In genomic region chr12:26108915-26109314, GRCh38 we compare ENCODE assay signal across 15 cellular contexts. TPM values are rescaled to one million over a fixed set of nuclear protein-coding genes. Genes with fewer than 3 reads are reported as not detected.
DNase-seq lines count a peak whose midpoint lies in the region; ATAC-seq, FAIRE-seq and TF ChIP-seq lines count a peak whose summit lies in the region.
"Had no signal": no experiment of that assay in that cellular context is flagged by ENCODE, and none has a peak within 500 bp of the region (broad histone marks: within the 10 kb centered on the region; RNA-seq: fewer than 3 reads in every experiment).

No MANE protein-coding gene starts in this region.

- H3K9me3 Mint-ChIP-seq in effector memory CD8-positive, alpha-beta T cell = no peaks in the 10 kb centered on the region
- H3K9me3 Mint-ChIP-seq: CD14-positive monocyte had no signal

- ATAC-seq in heart left ventricle (no peak), Right ventricle myocardium superior (ENCODE audit: poor library complexity) (no peak), psoas muscle (peak; percentile 50 to 80 (median 68))
- ATAC-seq in effector memory CD8-positive, alpha-beta T cell (replicated peaks) = no peak
- ATAC-seq: PC-3 had no signal

- no peak overlapping the region for H3K9ac ChIP-seq in H1 (replicated peaks in 1 of 4; ENCODE audit: extremely low read depth in 1 of 4, low read depth in 3 of 4, low read length in 3 of 4)

- H2AK5ac ChIP-seq in H1 (ENCODE audit: low read depth, low read length) = no peak overlapping the region

- peak overlapping the region; percentile 74; the same call in 1 of the 2 replicates for H2AFZ ChIP-seq in H1 (ENCODE audit: low read length)

- H2BK120ac ChIP-seq in H1 (replicated peaks; ENCODE audit: low read depth, low read length) = no peak overlapping the region

- no peak overlapping the region for H3K14ac ChIP-seq in H1 (ENCODE audit: insufficient read length)

- TF ChIP-seq RAD21 in H1 (IDR thresholded peaks at IDR 0.05 in 1 of 2, conservative IDR thresholded peaks at IDR 0.05 in 1 of 2; ENCODE audit: low read depth in 2 of 2, low read length in 2 of 2) = no peak

- H4K8ac ChIP-seq in H1 (ENCODE audit: extremely low read depth, insufficient read depth, low read length) = no peak overlapping the region

- H3K9me3 ChIP-seq in heart left ventricle (no peaks in the 10 kb centered on the region), H1 (ENCODE audit: insufficient read depth in 2 of 2, low read depth in 1 of 2, low read length in 1 of 2) (no peaks in the 10 kb centered on the region), psoas muscle (no peaks in the 10 kb centered on the region), tibial artery (no peaks in the 10 kb centered on the region), testis (no peaks in the 10 kb centered on the region)
- H3K9me3 ChIP-seq: Caco-2 had no signal

- no peak overlapping the region for H3K23ac ChIP-seq in H1 (ENCODE audit: insufficient read length)

- 0 out of 4 replicates have a peak overlapping the region, but pooled peaks of 1 of the 2 experiments have one; percentile 16 for H3K4me2 ChIP-seq in H1 (ENCODE audit: insufficient read depth in 1 of 2, low read depth in 2 of 2, low read length in 2 of 2)

- no peaks in the 10 kb centered on the region for H4K20me1 ChIP-seq in H1 (replicated peaks in 1 of 2; ENCODE audit: control insufficient read depth in 1 of 2, insufficient read depth in 2 of 2, low read length in 2 of 2)

- H3K36me3 ChIP-seq in heart left ventricle = no peaks in the 10 kb centered on the region
- H3K36me3 ChIP-seq in H1 (ENCODE audit: control insufficient read depth in 2 of 4, insufficient read depth in 4 of 4, low read length in 3 of 4) = no peaks in the 10 kb centered on the region
- H3K36me3 ChIP-seq in psoas muscle (ENCODE audit: insufficient read depth in 1 of 2, low read depth in 1 of 2) = no peaks in the 10 kb centered on the region
- H3K36me3 ChIP-seq in tibial artery = no peaks in the 10 kb centered on the region
- no peaks in the 10 kb centered on the region for H3K36me3 ChIP-seq in testis (ENCODE audit: low read depth, missing control alignments)

- H3K36me3 Mint-ChIP-seq in effector memory CD8-positive, alpha-beta T cell (ENCODE audit: insufficient read depth) = no peaks in the 10 kb centered on the region
- H3K36me3 Mint-ChIP-seq: CD14-positive monocyte had no signal

- H4K91ac ChIP-seq in H1 (replicated peaks; ENCODE audit: insufficient read length, low read length) = no peak overlapping the region

- CTCF ChIA-PET in H1 (lab: Charles Lee; ENCODE audit: partially characterized antibody) = interaction anchor here (0.5 to 1.5 kb wide), 6 partner anchors 13 to 295 kb away, joined by 3 to 5 read pairs (median 4); no protein-coding TSS in a partner anchor

- no peaks in the 10 kb centered on the region for H3K79me2 ChIP-seq in H1 (ENCODE audit: control insufficient read depth in 1 of 2, insufficient read depth in 2 of 2, low read length in 2 of 2)

- no peaks in the 10 kb centered on the region for H3K79me1 ChIP-seq in H1 (ENCODE audit: low read depth, low read length)

- TF ChIP-seq POLR2A in heart left ventricle (IDR thresholded peaks at IDR 0.05) (no peak), H1 (IDR thresholded peaks at IDR 0.05; ENCODE audit: control extremely low read depth in 1 of 2, low read depth in 2 of 2, low read length in 2 of 2) (no peak), testis (IDR thresholded peaks at IDR 0.05) (no peak)

- H3K27ac ChIP-seq in heart left ventricle (peak overlapping the region in 7 of 12 donors; percentile 5 to 70 (median 53)), H1 (ENCODE audit: low read depth, low read length) (no peak overlapping the region), psoas muscle (peak overlapping the region; percentile 90), tibial artery (peak overlapping the region; percentile 27 to 51), testis (no peak overlapping the region)

- POLR2A ChIA-PET in H1 (lab: Charles Lee; ENCODE audit: partially characterized antibody) = no interaction called here

- H2BK12ac ChIP-seq in H1 (ENCODE audit: low read depth, low read length) = no peak overlapping the region

- peaks cover 44 to 62% of the 10 kb centered on the region in 2 donors for H3K27me3 Mint-ChIP-seq in effector memory CD8-positive, alpha-beta T cell

- no peak for DNase-seq in heart left ventricle
- DNase-seq in Right ventricle myocardium superior = no peak
- no peak for DNase-seq in H1 (ENCODE audit: low read depth in 1 of 2, low spot score in 2 of 2)
- no peak for DNase-seq in psoas muscle
- DNase-seq in tibial artery = no peak
- no peak for DNase-seq in NCI-H345 treated with DMSO at 0.1 percent for 48 hours (lab: John Stamatoyannopoulos, UW; ENCODE audit: unreplicated experiment)
- no peak for DNase-seq in testis
- DNase-seq in effector memory CD8-positive, alpha-beta T cell = no peak
- DNase-seq: Caco-2, DMS153, NCI-H1694, NCI-H446, NCI-H774, PC-3 had no signal

- no peak overlapping the region for H3K18ac ChIP-seq in H1 (ENCODE audit: extremely low read depth, low read length)

- no peak overlapping the region for H2BK15ac ChIP-seq in H1 (ENCODE audit: low read length)

- no peak overlapping the region for H2BK5ac ChIP-seq in H1 (ENCODE audit: low read depth, low read length)

- no peak overlapping the region; the same call in 1 of the 2 replicates for H2BK20ac ChIP-seq in H1 (ENCODE audit: low read length)

- intact Hi-C loops in heart left ventricle (cut with DNase I) (loop anchor here in 2 of 10 donors (10.0 kb wide), 2 partner anchors 546 to 726 kb away; partner anchors contain the start of gene ITPR2 (in 1 of the 2)), Right ventricle myocardium superior (cut with DNase I) (no loop called here), psoas muscle (cut with DNase I) (no loop called here), tibial artery (cut with DNase I; ENCODE audit: low total_unique reads) (no loop called here), testis (cut with DNase I; ENCODE audit: low total_unique reads) (no loop called here)

- H3K4me3 Mint-ChIP-seq in effector memory CD8-positive, alpha-beta T cell = no peak overlapping the region
- H3K4me3 Mint-ChIP-seq: CD14-positive monocyte had no signal

- H4K5ac ChIP-seq in H1 (ENCODE audit: insufficient read length, low read depth, low read length) = no peak overlapping the region

- 75 to 91% (median 79%) methylated on average over 2 of the region's 2 CpGs for WGBS in heart left ventricle, 4 donors
- 78% methylated on average over 2 of the region's 2 CpGs; no CpG with 5 or more reads in 1 of the 2 experiments for WGBS in H1 (ENCODE audit: extremely low coverage in 1 of 2, insufficient coverage in 1 of 2, insufficient read length in 1 of 2, insufficient replicate concordance in 2 of 2, low coverage in 1 of 2, low lambda C conversion rate in 2 of 2, missing lambda C conversion rate in 1 of 2), 2 experiments
- 17 to 23% (median 22%) methylated on average over 2 of the region's 2 CpGs for WGBS in psoas muscle, 3 donors
- 76 to 79% methylated on average over 2 of the region's 2 CpGs for WGBS in testis, 2 donors

- TF ChIP-seq EP300 in H1 (IDR thresholded peaks at IDR 0.05; ENCODE audit: borderline replicate concordance in 1 of 2, low read depth in 2 of 2, low read length in 2 of 2) = no peak

- H3K27me3 ChIP-seq in heart left ventricle (no peaks in the 10 kb centered on the region), H1 (replicated peaks in 1 of 4; ENCODE audit: control insufficient read depth in 3 of 4, extremely low read depth in 1 of 4, insufficient read depth in 3 of 4, low read length in 3 of 4) (peaks cover 0 to 2% (median 0%) of the 10 kb centered on the region in 4 experiments; a peak in 3 of 7 replicates), psoas muscle (ENCODE audit: insufficient read depth in 3 of 3, low read length in 2 of 3) (no peaks in the 10 kb centered on the region), tibial artery (no peaks in the 10 kb centered on the region), testis (no peaks in the 10 kb centered on the region)

- H3K4me3 ChIP-seq in heart left ventricle = no peak overlapping the region
- no peak overlapping the region for H3K4me3 ChIP-seq in H1 (ENCODE audit: extremely low read depth in 1 of 4, insufficient read depth in 2 of 4, low read depth in 3 of 4, low read length in 4 of 4)
- peak overlapping the region; percentile 8 for H3K4me3 ChIP-seq in psoas muscle
- no peak overlapping the region for H3K4me3 ChIP-seq in tibial artery
- H3K4me3 ChIP-seq in testis = no peak overlapping the region

- no peak overlapping the region for H3K4ac ChIP-seq in H1 (replicated peaks; ENCODE audit: insufficient read length, low read depth, low read length)

- FAIRE-seq in H1 (lab: Jason Lieb, UNC) = no peak

- no peak overlapping the region for H3K27ac Mint-ChIP-seq in effector memory CD8-positive, alpha-beta T cell
- H3K27ac Mint-ChIP-seq: CD14-positive monocyte had no signal

- peaks cover 0 to 2% of the 10 kb centered on the region in 2 donors for H3K4me1 Mint-ChIP-seq in effector memory CD8-positive, alpha-beta T cell (ENCODE audit: low read depth in 2 of 2)

- TF ChIP-seq CTCF in heart left ventricle (IDR thresholded peaks at IDR 0.05) = no peak
- TF ChIP-seq CTCF in H1 (IDR thresholded peaks at IDR 0.05; ENCODE audit: control extremely low read depth in 1 of 3, insufficient read depth in 1 of 3, low read depth in 1 of 3, low read length in 3 of 3) = no peak
- TF ChIP-seq CTCF in psoas muscle (IDR thresholded peaks at IDR 0.05) = no peak
- no peak for TF ChIP-seq CTCF in tibial artery (IDR thresholded peaks at IDR 0.05)
- TF ChIP-seq CTCF in testis (IDR thresholded peaks at IDR 0.05) = no peak

- no peak overlapping the region for H3K56ac ChIP-seq in H1 (replicated peaks; ENCODE audit: insufficient read length, low read depth, low read length)

- H3K4me1 ChIP-seq in heart left ventricle (peaks cover 0 to 20% (median 10%) of the 10 kb centered on the region in 12 donors), H1 (replicated peaks in 1 of 4; ENCODE audit: control insufficient read depth in 3 of 4, insufficient read depth in 4 of 4, low read length in 3 of 4) (peaks cover 0 to 18% (median 13%) of the 10 kb centered on the region in 4 experiments; a peak in 5 of 7 replicates), psoas muscle (peaks cover 57% of the 10 kb centered on the region), tibial artery (peaks cover 0 to 11% (median 7%) of the 10 kb centered on the region in 4 donors), testis (no peaks in the 10 kb centered on the region)

- H3K23me2 ChIP-seq in H1 (ENCODE audit: low read depth, low read length) = no peaks in the 10 kb centered on the region

RNA-seq across cellular contexts. Expression of gene BHLHE41, which starts 15.9 kb away (rescaled TPM):
- 10 to 100 TPM in 7 of 9 donors, 1 to 10 TPM in 2; 8.3 to 66.0 (median 32.2) TPM for total RNA-seq in heart left ventricle
- 1 to 10 TPM; 6.8 to 8.8 TPM for polyA plus RNA-seq in heart left ventricle
- total RNA-seq in Right ventricle myocardium superior = 39.1 TPM
- 1.6 and 3.4 TPM in 2 replicates for total RNA-seq in H1 (2021; fragmentation: NEBNext Ultra II Directional; extraction: Animal tissue kit (Norgen Biotek cat#: 25700))
- 0.58 and 1.1 TPM in 2 replicates for polyA plus RNA-seq in H1 (2011; rRNA removed)
- polyA plus RNA-seq in H1 (2011; cell fraction: cytosol; rRNA removed) = 0.49 TPM
- 2.5 TPM for polyA plus RNA-seq in H1 (2011; cell fraction: nucleus; rRNA removed)
- polyA plus RNA-seq in H1 (2012, experiment 1 of 2) = 0.73 to 2.2 TPM (median 0.84 TPM) in 4 replicates
- polyA plus RNA-seq in H1 (2012, experiment 2 of 2) = 0.09 TPM
- polyA plus RNA-seq in H1 (2013, experiment 1 of 2) = 5.3 TPM
- polyA plus RNA-seq in H1 (2013, experiment 2 of 2) = 5.5 TPM
- 0.79 and 1.1 TPM in 2 replicates for polyA minus RNA-seq in H1 (2011; rRNA and poly(A)+ RNA removed)
- 0.37 TPM for polyA minus RNA-seq in H1 (2011; cell fraction: cytosol; rRNA and poly(A)+ RNA removed)
- 0.20 TPM for polyA minus RNA-seq in H1 (2011; cell fraction: nucleus; rRNA and poly(A)+ RNA removed)
- 10 to 100 TPM; 10.3 to 41.5 (median 34.2) TPM for total RNA-seq in psoas muscle
- polyA plus RNA-seq in psoas muscle = 10 to 100 TPM in 1 of 3 donors, 1 to 10 TPM in 2; 7.4 to 11.1 (median 9.2) TPM
- total RNA-seq in testis = 10 to 100 TPM; 13.9 to 23.8 TPM
- 10.0 TPM for polyA plus RNA-seq in testis (ENCODE audit: insufficient read depth, low read depth, low replicate concordance)
- polyA plus RNA-seq: CD14-positive monocyte had no signal

Comparison
In these comparisons a context has a peak if more than half of its experiments do, and no peak if none do; other contexts are left out.
1. ATAC-seq: peak in psoas muscle (4 of 4); none in heart left ventricle (0 of 4), Right ventricle myocardium superior (single experiment) and effector memory CD8-positive, alpha-beta T cell (single experiment).
2. H3K27ac ChIP-seq: peak in heart left ventricle (7 of 12), psoas muscle (single experiment) and tibial artery (2 of 2); none in H1 (single experiment) and testis (0 of 2).